11 cellular contexts compared by ENCODE assay signal in the genomic region with DNA sequence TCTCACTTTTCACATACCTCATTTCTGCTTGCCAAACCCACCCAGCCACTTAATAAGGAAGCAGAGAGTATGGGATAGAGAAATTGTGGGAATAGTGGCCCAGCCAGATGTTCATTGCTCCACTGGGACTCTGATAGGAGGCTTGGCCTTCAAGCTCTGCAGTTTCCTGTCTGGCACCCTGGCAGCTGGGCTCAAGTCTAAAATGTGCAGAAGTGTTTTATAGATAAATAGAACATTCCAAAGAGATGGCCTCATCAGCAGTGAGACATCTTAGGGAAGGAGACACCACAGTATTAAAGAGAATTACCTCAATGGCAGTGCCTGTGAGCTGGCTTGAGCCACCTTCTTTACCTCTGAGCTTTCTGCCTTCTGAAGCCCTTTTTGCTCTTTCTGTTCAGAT. TPM values are rescaled to one million over a fixed set of nuclear protein-coding genes. Genes with fewer than 3 reads are reported as not detected.
A peak's percentile ranks its signal among the peaks of the same experiment; 100 is the strongest.
DNase-seq lines count a peak whose midpoint lies in the region; ATAC-seq, FAIRE-seq and TF ChIP-seq lines count a peak whose summit lies in the region.
"Had no signal": no experiment of that assay in that cellular context is flagged by ENCODE, and none has a peak within 500 bp of the region (broad histone marks: within the 10 kb centered on the region; RNA-seq: fewer than 3 reads in every experiment).

No MANE protein-coding gene starts in this region.

- POLR2A ChIA-PET in SK-N-SH (lab: Yijun Ruan, JAX), result no interaction called here

- no peak overlapping the region for H3K4me2 ChIP-seq in SK-N-SH
- peak overlapping the region; percentile 35 for H3K4me2 ChIP-seq in skeletal muscle satellite cell (ENCODE audit: low read length)

- no peak for DNase-seq in SK-N-SH
- peak; percentile 52 for DNase-seq in RCC 7860 (ENCODE audit: low spot score)
- DNase-seq in fibroblast of gingiva (ENCODE audit: low read depth), result peak; percentile 72
- no peak for DNase-seq in stimulated activated CD4-positive, alpha-beta T cell treated with anti-CD3 and anti-CD28 coated beads, Interleukin-15, amount 100 ng/mL, for 24 hours
- DNase-seq: heart left ventricle, occipital lobe had no signal

- H3K4me1 ChIP-seq in SK-N-SH (ENCODE audit: control insufficient read depth in 1 of 2, insufficient read depth in 2 of 2, low read depth in 1 of 2, low read length in 1 of 2) (0 out of 4 replicates have a peak, but pooled peaks cover 0 to 5% of the 10 kb centered on the region in 2 experiments), skeletal muscle satellite cell (ENCODE audit: control insufficient read depth, insufficient read depth, low read length) (peaks cover 12% of the 10 kb centered on the region)

- H3K27me3 ChIP-seq in SK-N-SH (ENCODE audit: insufficient read depth) (no peaks in the 10 kb centered on the region), skeletal muscle satellite cell (ENCODE audit: control insufficient read depth, insufficient read depth, low read length) (no peaks in the 10 kb centered on the region)
- H3K27me3 ChIP-seq: heart left ventricle had no signal

- no peaks in the 10 kb centered on the region for H3K9me2 ChIP-seq in SK-N-SH

- TF ChIP-seq RAD21 in SK-N-SH (IDR thresholded peaks at IDR 0.05; ENCODE audit: low read length), result no peak

- FAIRE-seq in RCC 7860 (lab: Jason Lieb, UNC), result no peak

- H3K4me3 ChIP-seq in SK-N-SH (ENCODE audit: low read depth in 2 of 2, low read length in 1 of 2) (no peak overlapping the region), skeletal muscle satellite cell (ENCODE audit: low read length) (no peak overlapping the region)
- H3K4me3 ChIP-seq: heart left ventricle had no signal

- no peak for TF ChIP-seq EP300 in SK-N-SH (IDR thresholded peaks at IDR 0.05; ENCODE audit: borderline replicate concordance in 1 of 2, low read depth in 1 of 2, low read length in 1 of 2)

- CTCF ChIA-PET in SK-N-SH (lab: Yijun Ruan, JAX), result interaction anchor here (3.6 kb wide), 1 partner anchor 10 kb away, joined by 22 read pairs; no protein-coding TSS in a partner anchor

- no peak overlapping the region for H2AFZ ChIP-seq in SK-N-SH (ENCODE audit: low read depth)

- peaks cover 36 to 46% of the 10 kb centered on the region in 2 experiments for H3K36me3 ChIP-seq in SK-N-SH (replicated peaks in 1 of 2; ENCODE audit: control insufficient read depth in 1 of 2, insufficient read depth in 2 of 2, low read length in 1 of 2)
- H3K36me3 ChIP-seq in skeletal muscle satellite cell (ENCODE audit: insufficient read depth, low read length), result peaks cover 35% of the 10 kb centered on the region

- peak; percentile 71 for ATAC-seq in SK-N-SH treated with all-trans-retinoic acid at 6 μM for 48 hours
- no peak for ATAC-seq in GM19395 (IDR thresholded peaks at IDR 0.05; ENCODE audit: unreplicated experiment)
- no peak for ATAC-seq in GM21447 (IDR thresholded peaks at IDR 0.05; ENCODE audit: unreplicated experiment)

- H4K20me1 ChIP-seq in SK-N-SH (ENCODE audit: insufficient read depth), result 0 out of 2 replicates have a peak, but pooled peaks cover 3% of the 10 kb centered on the region

- H3K9me3 ChIP-seq in SK-N-SH (0 out of 2 replicates have a peak, but pooled peaks cover 8% of the 10 kb centered on the region), skeletal muscle satellite cell (replicated peaks; ENCODE audit: low read length) (no peaks in the 10 kb centered on the region)

- no peaks in the 10 kb centered on the region for H3K79me2 ChIP-seq in SK-N-SH (ENCODE audit: insufficient read depth)

- no peak overlapping the region for H3K27ac ChIP-seq in SK-N-SH (ENCODE audit: low read depth in 2 of 2, low read length in 1 of 2)
- H3K27ac ChIP-seq: 22Rv1, heart left ventricle had no signal

- H3F3A ChIP-seq in SK-N-SH (replicated peaks; ENCODE audit: insufficient read depth), result peaks cover 5% of the 10 kb centered on the region

- H3K9ac ChIP-seq in SK-N-SH (no peak overlapping the region), skeletal muscle satellite cell (ENCODE audit: low read depth, low read length) (no peak overlapping the region)

- no peak for TF ChIP-seq CTCF in SK-N-SH (IDR thresholded peaks at IDR 0.05)

TF ChIP-seq in SK-N-SH treated with all-trans-retinoic acid at 6 μM for 48 hours, 23 proteins besides CTCF, POLR2A, EP300 and RAD21 (continues in another document):
- TF ChIP-seq GLIS3 (CRISPR knock-in tag; IDR thresholded peaks at IDR 0.05) (no peak), ZC3H10 (CRISPR knock-in tag; IDR thresholded peaks at IDR 0.05) (no peak)
- TF ChIP-seq, protein P1, sequence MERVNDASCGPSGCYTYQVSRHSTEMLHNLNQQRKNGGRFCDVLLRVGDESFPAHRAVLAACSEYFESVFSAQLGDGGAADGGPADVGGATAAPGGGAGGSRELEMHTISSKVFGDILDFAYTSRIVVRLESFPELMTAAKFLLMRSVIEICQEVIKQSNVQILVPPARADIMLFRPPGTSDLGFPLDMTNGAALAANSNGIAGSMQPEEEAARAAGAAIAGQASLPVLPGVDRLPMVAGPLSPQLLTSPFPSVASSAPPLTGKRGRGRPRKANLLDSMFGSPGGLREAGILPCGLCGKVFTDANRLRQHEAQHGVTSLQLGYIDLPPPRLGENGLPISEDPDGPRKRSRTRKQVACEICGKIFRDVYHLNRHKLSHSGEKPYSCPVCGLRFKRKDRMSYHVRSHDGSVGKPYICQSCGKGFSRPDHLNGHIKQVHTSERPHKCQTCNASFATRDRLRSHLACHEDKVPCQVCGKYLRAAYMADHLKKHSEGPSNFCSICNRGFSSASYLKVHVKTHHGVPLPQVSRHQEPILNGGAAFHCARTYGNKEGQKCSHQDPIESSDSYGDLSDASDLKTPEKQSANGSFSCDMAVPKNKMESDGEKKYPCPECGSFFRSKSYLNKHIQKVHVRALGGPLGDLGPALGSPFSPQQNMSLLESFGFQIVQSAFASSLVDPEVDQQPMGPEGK (CRISPR knock-in tag; IDR thresholded peaks at IDR 0.05; ENCODE audit: borderline replicate concordance), result no peak

TF ChIP-seq in SK-N-SH, 30 proteins besides CTCF, POLR2A, EP300 and RAD21 (continues in another document):
- TF ChIP-seq MEF2A (IDR thresholded peaks at IDR 0.05; ENCODE audit: borderline replicate concordance, low read depth), result no peak
- TF ChIP-seq EZH2phosphoT487 (IDR thresholded peaks at IDR 0.05; ENCODE audit: borderline replicate concordance, low read depth), result no peak
- TF ChIP-seq, protein P2, sequence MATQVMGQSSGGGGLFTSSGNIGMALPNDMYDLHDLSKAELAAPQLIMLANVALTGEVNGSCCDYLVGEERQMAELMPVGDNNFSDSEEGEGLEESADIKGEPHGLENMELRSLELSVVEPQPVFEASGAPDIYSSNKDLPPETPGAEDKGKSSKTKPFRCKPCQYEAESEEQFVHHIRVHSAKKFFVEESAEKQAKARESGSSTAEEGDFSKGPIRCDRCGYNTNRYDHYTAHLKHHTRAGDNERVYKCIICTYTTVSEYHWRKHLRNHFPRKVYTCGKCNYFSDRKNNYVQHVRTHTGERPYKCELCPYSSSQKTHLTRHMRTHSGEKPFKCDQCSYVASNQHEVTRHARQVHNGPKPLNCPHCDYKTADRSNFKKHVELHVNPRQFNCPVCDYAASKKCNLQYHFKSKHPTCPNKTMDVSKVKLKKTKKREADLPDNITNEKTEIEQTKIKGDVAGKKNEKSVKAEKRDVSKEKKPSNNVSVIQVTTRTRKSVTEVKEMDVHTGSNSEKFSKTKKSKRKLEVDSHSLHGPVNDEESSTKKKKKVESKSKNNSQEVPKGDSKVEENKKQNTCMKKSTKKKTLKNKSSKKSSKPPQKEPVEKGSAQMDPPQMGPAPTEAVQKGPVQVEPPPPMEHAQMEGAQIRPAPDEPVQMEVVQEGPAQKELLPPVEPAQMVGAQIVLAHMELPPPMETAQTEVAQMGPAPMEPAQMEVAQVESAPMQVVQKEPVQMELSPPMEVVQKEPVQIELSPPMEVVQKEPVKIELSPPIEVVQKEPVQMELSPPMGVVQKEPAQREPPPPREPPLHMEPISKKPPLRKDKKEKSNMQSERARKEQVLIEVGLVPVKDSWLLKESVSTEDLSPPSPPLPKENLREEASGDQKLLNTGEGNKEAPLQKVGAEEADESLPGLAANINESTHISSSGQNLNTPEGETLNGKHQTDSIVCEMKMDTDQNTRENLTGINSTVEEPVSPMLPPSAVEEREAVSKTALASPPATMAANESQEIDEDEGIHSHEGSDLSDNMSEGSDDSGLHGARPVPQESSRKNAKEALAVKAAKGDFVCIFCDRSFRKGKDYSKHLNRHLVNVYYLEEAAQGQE (IDR thresholded peaks at IDR 0.05; ENCODE audit: low read depth, low read length), result no peak
- no peak for TF ChIP-seq MXI1 (IDR thresholded peaks at IDR 0.05; ENCODE audit: low read depth, low read length)
- TF ChIP-seq, protein P3, sequence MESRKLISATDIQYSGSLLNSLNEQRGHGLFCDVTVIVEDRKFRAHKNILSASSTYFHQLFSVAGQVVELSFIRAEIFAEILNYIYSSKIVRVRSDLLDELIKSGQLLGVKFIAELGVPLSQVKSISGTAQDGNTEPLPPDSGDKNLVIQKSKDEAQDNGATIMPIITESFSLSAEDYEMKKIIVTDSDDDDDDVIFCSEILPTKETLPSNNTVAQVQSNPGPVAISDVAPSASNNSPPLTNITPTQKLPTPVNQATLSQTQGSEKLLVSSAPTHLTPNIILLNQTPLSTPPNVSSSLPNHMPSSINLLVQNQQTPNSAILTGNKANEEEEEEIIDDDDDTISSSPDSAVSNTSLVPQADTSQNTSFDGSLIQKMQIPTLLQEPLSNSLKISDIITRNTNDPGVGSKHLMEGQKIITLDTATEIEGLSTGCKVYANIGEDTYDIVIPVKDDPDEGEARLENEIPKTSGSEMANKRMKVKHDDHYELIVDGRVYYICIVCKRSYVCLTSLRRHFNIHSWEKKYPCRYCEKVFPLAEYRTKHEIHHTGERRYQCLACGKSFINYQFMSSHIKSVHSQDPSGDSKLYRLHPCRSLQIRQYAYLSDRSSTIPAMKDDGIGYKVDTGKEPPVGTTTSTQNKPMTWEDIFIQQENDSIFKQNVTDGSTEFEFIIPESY (IDR thresholded peaks at IDR 0.05; ENCODE audit: borderline replicate concordance, low read depth), result no peak
- no peak for TF ChIP-seq FOXM1 (IDR thresholded peaks at IDR 0.05; ENCODE audit: low read depth)

RNA-seq across cellular contexts. Expression of gene COPS7B, which starts 24.7 kb away (rescaled TPM):
- 60.5 and 92.7 TPM in 2 replicates for polyA plus RNA-seq in SK-N-SH (2012; rRNA removed)
- polyA plus RNA-seq in SK-N-SH (2012; cell fraction: cytosol; rRNA removed), result 41.7 and 55.3 TPM in 2 replicates
- polyA plus RNA-seq in SK-N-SH (2012; cell fraction: nucleus; rRNA removed), result 223 and 297 TPM in 2 replicates
- total RNA-seq in skeletal muscle satellite cell (2012; rRNA removed), result 11.1 and 15.2 TPM in 2 replicates

RNA-seq across cellular contexts. Expression of gene PDE6D, which starts 29.8 kb away (rescaled TPM):
- polyA plus RNA-seq in SK-N-SH (2012; rRNA removed), result 33.9 and 41.2 TPM in 2 replicates
- 41.5 and 43.1 TPM in 2 replicates for polyA plus RNA-seq in SK-N-SH (2012; cell fraction: cytosol; rRNA removed)
- 13.3 and 17.8 TPM in 2 replicates for polyA plus RNA-seq in SK-N-SH (2012; cell fraction: nucleus; rRNA removed)
- 20.1 and 22.8 TPM in 2 replicates for total RNA-seq in skeletal muscle satellite cell (2012; rRNA removed)

Comparison
In these comparisons a context has a peak if more than half of its experiments do, and no peak if none do; other contexts are left out.
1. DNase-seq: peak in RCC 7860 (single experiment) and fibroblast of gingiva (single experiment); none in SK-N-SH (single experiment) and stimulated activated CD4-positive, alpha-beta T cell treated with anti-CD3 and anti-CD28 coated beads, Interleukin-15, amount 100 ng/mL, for 24 hours (single experiment).